ENCODE assay signal across 9 cellular contexts in genomic region chr11:7576671-7577225, GRCh38.
DNase-seq lines count a peak whose midpoint lies in the region; ATAC-seq and TF ChIP-seq lines count a peak whose summit lies in the region.
"Had no signal": no experiment of that assay in that cellular context is flagged by ENCODE, and none has a peak within 500 bp of the region (broad histone marks: within the 10 kb centered on the region; RNA-seq: fewer than 3 reads in every experiment).

No MANE protein-coding gene starts in this region.

- no peak overlapping the region for H3K9ac ChIP-seq in muscle layer of colon (ENCODE audit: low read length)

- H3K4me1 ChIP-seq in esophagus muscularis mucosa (peaks cover 65 to 76% (median 67%) of the 10 kb centered on the region in 4 donors), muscle layer of colon (ENCODE audit: insufficient read depth, low read length) (peaks cover 64% of the 10 kb centered on the region)

- peak overlapping the region; percentile 77 for H3K4me3 Mint-ChIP-seq in activated CD4-positive, alpha-beta T cell treated with anti-CD3 and anti-CD28 coated beads, Interleukin-2, amount 10 ng/mL, durations not matched to agents 24 days and 14 days
- peak overlapping the region; percentile 86 for H3K4me3 Mint-ChIP-seq in type B pancreatic cell

- no peak overlapping the region for H3K27ac Mint-ChIP-seq in activated CD4-positive, alpha-beta T cell treated with anti-CD3 and anti-CD28 coated beads, Interleukin-2, amount 10 ng/mL, durations not matched to agents 24 days and 14 days
- H3K27ac Mint-ChIP-seq in type B pancreatic cell, result peak overlapping the region; percentile 93

- H3K27ac ChIP-seq in esophagus muscularis mucosa (replicated peaks in 1 of 4) (peak overlapping the region; percentile 67 to 83 (median 77)), muscle layer of colon (ENCODE audit: low read depth, low read length) (peak overlapping the region; percentile 35)

- intact Hi-C loops in activated CD4-positive, alpha-beta T cell treated with anti-CD3 and anti-CD28 coated beads, Interleukin-2, amount 10 ng/mL, durations not matched to agents 24 days and 14 days (cut with micrococcal nuclease), result no loop called here
- intact Hi-C loops in esophagus muscularis mucosa (cut with DNase I), result no loop called here

- H3K27me3 ChIP-seq in esophagus muscularis mucosa, result peaks cover 0 to 36% (median 0%) of the 10 kb centered on the region in 4 donors
- peaks cover 0 to 4% of the 10 kb centered on the region in 2 donors for H3K27me3 ChIP-seq in muscle layer of colon (ENCODE audit: control insufficient read depth in 1 of 2, insufficient read depth in 2 of 2, low read length in 2 of 2)

- TF ChIP-seq CTCF in esophagus muscularis mucosa (IDR thresholded peaks at IDR 0.05), result no peak
- peak; percentile 4 for TF ChIP-seq CTCF in type B pancreatic cell (conservative IDR thresholded peaks at IDR 0.05)
- TF ChIP-seq CTCF in GM13976 (IDR thresholded peaks at IDR 0.05; ENCODE audit: borderline replicate concordance, control extremely low read depth, extremely low read depth, insufficient read depth, missing control alignments), result no peak

- H3K9me3 ChIP-seq in esophagus muscularis mucosa, result no peaks in the 10 kb centered on the region
- H3K9me3 ChIP-seq in muscle layer of colon (ENCODE audit: low read length), result no peaks in the 10 kb centered on the region

- H3K27me3 Mint-ChIP-seq in activated CD4-positive, alpha-beta T cell treated with anti-CD3 and anti-CD28 coated beads, Interleukin-2, amount 10 ng/mL, durations not matched to agents 24 days and 14 days, result peaks cover 48% of the 10 kb centered on the region
- H3K27me3 Mint-ChIP-seq in type B pancreatic cell, result no peaks in the 10 kb centered on the region

- no peak for TF ChIP-seq POLR2A in esophagus muscularis mucosa (IDR thresholded peaks at IDR 0.05; ENCODE audit: low read depth)

- ATAC-seq in HG03354 (IDR thresholded peaks at IDR 0.05; ENCODE audit: poor library complexity, severe bottlenecking, unreplicated experiment), result no peak

- no peaks in the 10 kb centered on the region for H3K36me3 Mint-ChIP-seq in activated CD4-positive, alpha-beta T cell treated with anti-CD3 and anti-CD28 coated beads, Interleukin-2, amount 10 ng/mL, durations not matched to agents 24 days and 14 days (ENCODE audit: low read depth)
- H3K36me3 Mint-ChIP-seq in type B pancreatic cell, result no peaks in the 10 kb centered on the region

- H3K36me3 ChIP-seq in esophagus muscularis mucosa (no peaks in the 10 kb centered on the region), muscle layer of colon (ENCODE audit: insufficient read depth, low read length) (no peaks in the 10 kb centered on the region)

- H3K4me3 ChIP-seq in esophagus muscularis mucosa (peak overlapping the region; percentile 27 to 46 (median 36)), muscle layer of colon (ENCODE audit: low read depth in 1 of 2, low read length in 2 of 2) (peak overlapping the region in 1 of 2 donors; percentile 51)

- peaks cover 27% of the 10 kb centered on the region for H3K4me1 Mint-ChIP-seq in activated CD4-positive, alpha-beta T cell treated with anti-CD3 and anti-CD28 coated beads, Interleukin-2, amount 10 ng/mL, durations not matched to agents 24 days and 14 days
- H3K4me1 Mint-ChIP-seq in type B pancreatic cell (ENCODE audit: unreplicated experiment), result peaks cover 83% of the 10 kb centered on the region

- in situ Hi-C loops in GM13976 (cut with MboI; ENCODE audit: low sequenced_read_pairs, unreplicated experiment), result no loop called here

- no peaks in the 10 kb centered on the region for H3K9me3 Mint-ChIP-seq in activated CD4-positive, alpha-beta T cell treated with anti-CD3 and anti-CD28 coated beads, Interleukin-2, amount 10 ng/mL, durations not matched to agents 24 days and 14 days
- no peaks in the 10 kb centered on the region for H3K9me3 Mint-ChIP-seq in type B pancreatic cell
- H3K9me3 Mint-ChIP-seq: activated T-cell treated with anti-CD3 and anti-CD28 coated beads, Interleukin-2, amount 50 U/mL, for 4 hours had no signal

- DNase-seq in activated CD4-positive, alpha-beta T cell treated with anti-CD3 and anti-CD28 coated beads, Interleukin-2, amount 10 ng/mL, durations not matched to agents 24 days and 14 days, result no peak
- DNase-seq in activated CD4-positive, alpha-beta T cell treated with anti-CD3 and anti-CD28 coated beads, Interleukin-2, amount 50 U/mL, for 4 hours, result no peak
- DNase-seq in esophagus muscularis mucosa (ENCODE audit: extremely low spot score) (no peak), type B pancreatic cell (ENCODE audit: extremely low spot score, unreplicated experiment) (no peak), GM13976 (ENCODE audit: low spot score) (no peak), SHP77 (lab: John Stamatoyannopoulos, UW) (no peak)
- DNase-seq: activated T-cell treated with anti-CD3 and anti-CD28 coated beads, Interleukin-2, amount 50 U/mL, for 4 hours had no signal

- no peak for TF ChIP-seq EP300 in esophagus muscularis mucosa (IDR thresholded peaks at IDR 0.05)

- 8% methylated on average over 7 of the region's 12 CpGs for WGBS in esophagus muscularis mucosa
